Comparison of ENCODE assay signal across 8 cellular contexts in genomic region chr14:60094306-60094897, GRCh38. TPM values are rescaled to one million over a fixed set of nuclear protein-coding genes. Genes with fewer than 3 reads are reported as not detected.
A peak's percentile ranks its signal among the peaks of the same experiment; 100 is the strongest.
DNase-seq lines count a peak whose midpoint lies in the region; ATAC-seq, FAIRE-seq and TF ChIP-seq lines count a peak whose summit lies in the region.

No MANE protein-coding gene starts in this region.

- H4K20me1 ChIP-seq in DOHH2 (ENCODE audit: control insufficient read depth, insufficient read depth, low read depth, low read length), result no peaks in the 10 kb centered on the region
- peaks cover 43% of the 10 kb centered on the region for H4K20me1 ChIP-seq in Loucy (ENCODE audit: insufficient read depth, low read length, poor library complexity, severe bottlenecking)

- H3K27ac ChIP-seq in DOHH2 (ENCODE audit: low read depth, low read length) (no peak overlapping the region), neuronal stem cell (replicated peaks; ENCODE audit: low read length) (no peak overlapping the region)

- no peaks in the 10 kb centered on the region for H3K9me3 Mint-ChIP-seq in naive thymus-derived CD8-positive, alpha-beta T cell

- no peak overlapping the region for H4K8ac ChIP-seq in neuronal stem cell (ENCODE audit: low read depth, low read length)

- POLR2A ChIA-PET in naive thymus-derived CD8-positive, alpha-beta T cell (lab: Charles Lee), result interaction anchor here (2.5 kb wide), 1 partner anchor 71 kb away, joined by 12 read pairs; the partner anchor contains the start of gene DHRS7

- H3K4ac ChIP-seq in neuronal stem cell (ENCODE audit: low read length), result no peak overlapping the region

- ATAC-seq in naive thymus-derived CD8-positive, alpha-beta T cell, result no peak

- H3K9me2 ChIP-seq in DOHH2 (replicated peaks; ENCODE audit: control insufficient read depth, low read length) (no peaks in the 10 kb centered on the region), Loucy (replicated peaks; ENCODE audit: low read depth, low read length) (no peaks in the 10 kb centered on the region)

- H3K27me3 Mint-ChIP-seq in naive thymus-derived CD8-positive, alpha-beta T cell, result no peaks in the 10 kb centered on the region

- H3K4me3 Mint-ChIP-seq in naive thymus-derived CD8-positive, alpha-beta T cell, result peak overlapping the region; percentile 86 to 96 (median 92)

- FAIRE-seq in bronchial epithelial cell (lab: Jason Lieb, UNC), result no peak

- no peak overlapping the region for H3K14ac ChIP-seq in neuronal stem cell (ENCODE audit: low read length)

- H3F3A ChIP-seq in DOHH2 (ENCODE audit: control insufficient read depth, insufficient read depth), result peaks cover 3% of the 10 kb centered on the region; the same call in 1 of the 2 replicates
- H3F3A ChIP-seq in Loucy (ENCODE audit: low read depth), result peaks cover 4% of the 10 kb centered on the region; the same call in 1 of the 2 replicates

- H3K79me2 ChIP-seq in DOHH2 (ENCODE audit: control insufficient read depth, low read length) (peaks cover 79% of the 10 kb centered on the region), Loucy (ENCODE audit: insufficient read depth, low read length) (peaks cover 72% of the 10 kb centered on the region)

- H3K9ac ChIP-seq in Loucy (ENCODE audit: low read depth, low read length, poor library complexity, severe bottlenecking) (peak overlapping the region; percentile 91), neuronal stem cell (ENCODE audit: low read depth, low read length, poor library complexity) (no peak overlapping the region)

- H3K36me3 ChIP-seq in DOHH2 (ENCODE audit: control insufficient read depth, low read length) (peaks cover 40% of the 10 kb centered on the region), Loucy (ENCODE audit: insufficient read depth, low read length) (peaks cover 8% of the 10 kb centered on the region; the same call in 1 of the 2 replicates), bronchial epithelial cell (ENCODE audit: control insufficient read depth, insufficient read depth, low read length) (no peaks in the 10 kb centered on the region), neuronal stem cell (replicated peaks in 1 of 2; ENCODE audit: control insufficient read depth in 2 of 2, insufficient read depth in 2 of 2, low read length in 2 of 2) (peaks cover 2 to 32% of the 10 kb centered on the region in 2 donors)

- TF ChIP-seq CTCF in DOHH2 (IDR thresholded peaks at IDR 0.05; ENCODE audit: low read depth, low read length, poor library complexity, severe bottlenecking) (no peak), Loucy (conservative IDR thresholded peaks at IDR 0.05; ENCODE audit: low read length) (no peak), bronchial epithelial cell (IDR thresholded peaks at IDR 0.05; ENCODE audit: insufficient read depth, low read length, severe bottlenecking) (no peak)

- H3K4me3 ChIP-seq in DOHH2 (ENCODE audit: low read length) (peak overlapping the region; percentile 99), Loucy (ENCODE audit: low read length, poor library complexity, severe bottlenecking) (peak overlapping the region; percentile 88), bronchial epithelial cell (ENCODE audit: low read depth, low read length) (no peak overlapping the region), neuronal stem cell (ENCODE audit: low read length in 2 of 2) (peak overlapping the region in 1 of 2 donors; percentile 5)

- no peak overlapping the region for H2BK12ac ChIP-seq in neuronal stem cell (ENCODE audit: low read length)

- H3K9me3 ChIP-seq in DOHH2 (ENCODE audit: control insufficient read depth, insufficient read depth, low read length) (no peaks in the 10 kb centered on the region), Loucy (ENCODE audit: insufficient read depth, low read depth, low read length) (no peaks in the 10 kb centered on the region), neuronal stem cell (replicated peaks in 1 of 2; ENCODE audit: control insufficient read depth in 2 of 2, insufficient read depth in 1 of 2, low read depth in 1 of 2, low read length in 2 of 2) (peaks cover 0 to 15% of the 10 kb centered on the region in 2 donors)

- no peak overlapping the region for H3K23ac ChIP-seq in neuronal stem cell (ENCODE audit: low read depth, low read length, poor library complexity)

- no peak overlapping the region for H2BK15ac ChIP-seq in neuronal stem cell (ENCODE audit: low read length)

- WGBS in neuronal stem cell (ENCODE audit: extremely low coverage in 2 of 2, insufficient read length in 2 of 2, insufficient replicate concordance in 1 of 2), 2 donors, result no CpG with 5 or more reads among the region's 5 CpGs

- H3K79me1 ChIP-seq in neuronal stem cell (ENCODE audit: low read depth, low read length), result peaks cover 2% of the 10 kb centered on the region

- H3K36me3 Mint-ChIP-seq in naive thymus-derived CD8-positive, alpha-beta T cell, result peaks cover 0 to 24% (median 13%) of the 10 kb centered on the region in 3 donors

- peak overlapping the region; percentile 7 to 99 (median 90) for H3K27ac Mint-ChIP-seq in naive thymus-derived CD8-positive, alpha-beta T cell

- no peak overlapping the region for H2BK5ac ChIP-seq in neuronal stem cell (ENCODE audit: low read length)

- DNase-seq in bronchial epithelial cell (ENCODE audit: low read depth), result peak; percentile 29
- peak in 1 of 10 donors; percentile 9 for DNase-seq in naive thymus-derived CD8-positive, alpha-beta T cell
- no peak for DNase-seq in neuronal stem cell (ENCODE audit: low spot score)
- DNase-seq in HuH-7 (ENCODE audit: low spot score), result no peak
- DNase-seq in DMS114 treated with DMSO at 0.1 percent for 48 hours (lab: John Stamatoyannopoulos, UW; ENCODE audit: unreplicated experiment), result no peak
- no peak for DNase-seq in stimulated activated CD4-positive, alpha-beta T cell treated with anti-CD3 and anti-CD28 coated beads, Interleukin-12 subunit alpha, Interleukin-12 subunit beta, amount 100 ng/mL, for 4 hours

- H2AFZ ChIP-seq in Loucy (ENCODE audit: low read length) (no peak overlapping the region), neuronal stem cell (ENCODE audit: low read length) (no peak overlapping the region)

- H4K91ac ChIP-seq in neuronal stem cell (ENCODE audit: low read depth, low read length, poor library complexity), result no peak overlapping the region

- no peak overlapping the region for H3K18ac ChIP-seq in neuronal stem cell (ENCODE audit: low read length)

- H3K4me1 ChIP-seq in DOHH2 (ENCODE audit: control insufficient read depth, low read length) (peaks cover 32% of the 10 kb centered on the region), Loucy (ENCODE audit: insufficient read depth, low read length, poor library complexity, severe bottlenecking) (peaks cover 70% of the 10 kb centered on the region), neuronal stem cell (ENCODE audit: control insufficient read depth in 2 of 2, insufficient read depth in 1 of 2, low read depth in 1 of 2, low read length in 2 of 2) (peaks cover 4 to 8% of the 10 kb centered on the region in 2 donors)

- peak overlapping the region; percentile 68 for H3K4me2 ChIP-seq in DOHH2 (ENCODE audit: low read length)
- peak overlapping the region; percentile 98 for H3K4me2 ChIP-seq in Loucy (ENCODE audit: low read depth, low read length, poor library complexity, severe bottlenecking)
- no peak overlapping the region for H3K4me2 ChIP-seq in neuronal stem cell (ENCODE audit: insufficient read depth, low read length, poor library complexity, severe bottlenecking)

- no peaks in the 10 kb centered on the region for H3K27me3 ChIP-seq in DOHH2 (ENCODE audit: control insufficient read depth, low read length)
- no peaks in the 10 kb centered on the region for H3K27me3 ChIP-seq in Loucy (ENCODE audit: insufficient read depth, low read length, poor library complexity, severe bottlenecking)
- H3K27me3 ChIP-seq in bronchial epithelial cell (ENCODE audit: control insufficient read depth, insufficient read depth, low read length), result no peaks in the 10 kb centered on the region
- H3K27me3 ChIP-seq in neuronal stem cell (ENCODE audit: control insufficient read depth in 3 of 3, insufficient read depth in 3 of 3, low read depth in 1 of 3, low read length in 3 of 3), result no peaks in the 10 kb centered on the region

- peaks cover 33 to 58% (median 54%) of the 10 kb centered on the region in 4 donors for H3K4me1 Mint-ChIP-seq in naive thymus-derived CD8-positive, alpha-beta T cell

- no peak overlapping the region for H2BK120ac ChIP-seq in neuronal stem cell (ENCODE audit: low read depth, low read length)

- H2AK5ac ChIP-seq in neuronal stem cell (ENCODE audit: low read depth, low read length), result no peak overlapping the region

RNA-seq across cellular contexts. Expression of gene PCNX4, which starts 2.7 kb away (rescaled TPM):
- 24.7 and 39.8 TPM in 2 replicates for total RNA-seq in bronchial epithelial cell
- total RNA-seq in naive thymus-derived CD8-positive, alpha-beta T cell, result 10 to 100 TPM; 46.7 to 50.0 TPM
- 10 to 100 TPM; 16.6 to 20.1 (median 17.6) TPM for polyA plus RNA-seq in naive thymus-derived CD8-positive, alpha-beta T cell
- 75.3 TPM for polyA plus RNA-seq in neuronal stem cell (2013, experiment 1 of 2)
- 77.2 TPM for polyA plus RNA-seq in neuronal stem cell (2013, experiment 2 of 2)
